In genomic region chr17:7572338-7572587, GRCh38 we compare ENCODE assay signal across 8 cellular contexts. TPM values are rescaled to one million over a fixed set of nuclear protein-coding genes. Genes with fewer than 3 reads are reported as not detected.
A peak's percentile ranks its signal among the peaks of the same experiment; 100 is the strongest.
DNase-seq lines count a peak whose midpoint lies in the region; ATAC-seq and TF ChIP-seq lines count a peak whose summit lies in the region.

No MANE protein-coding gene starts in this region.

- DNase-seq in DMS 273 treated with DMSO at 0.1 percent for 48 hours (lab: John Stamatoyannopoulos, UW) (peak; percentile 94), DMS 273 (lab: John Stamatoyannopoulos, UW; ENCODE audit: unreplicated experiment) (no peak), PC-9 (no peak), epithelial cell of prostate (ENCODE audit: low read depth, low spot score) (no peak), psoas muscle (no peak), GOT3 (lab: John Stamatoyannopoulos, UW) (no peak)
- DNase-seq in activated CD4-positive, CD25-positive, alpha-beta regulatory T cell treated with anti-CD3 and anti-CD28 coated beads, Interleukin-2, amount 50 U/mL, for 72 hours, result no peak

- H3K9me3 ChIP-seq in PC-9 (ENCODE audit: insufficient read depth, low read depth), result no peaks in the 10 kb centered on the region
- H3K9me3 ChIP-seq in psoas muscle, result no peaks in the 10 kb centered on the region

- H3K4me2 ChIP-seq in PC-9, result peak overlapping the region; percentile 92

- H3K4me3 ChIP-seq in PC-9 (peak overlapping the region; percentile 64; the same call in 1 of the 2 replicates), psoas muscle (peak overlapping the region; percentile 100)

- H3F3A ChIP-seq in PC-9 (ENCODE audit: insufficient read depth, low read depth), result peaks cover 46% of the 10 kb centered on the region

- H3K79me2 ChIP-seq in PC-9 (ENCODE audit: low read depth), result peaks cover 47% of the 10 kb centered on the region

- WGBS in psoas muscle, 3 donors, result 1 to 2% (median 2%) methylated on average over 11 of the region's 11 CpGs

- H3K27me3 ChIP-seq in PC-9 (ENCODE audit: insufficient read depth, low read depth) (no peaks in the 10 kb centered on the region), psoas muscle (ENCODE audit: insufficient read depth in 3 of 3, low read length in 2 of 3) (no peaks in the 10 kb centered on the region)

- H3K4me1 ChIP-seq in PC-9 (replicated peaks; ENCODE audit: insufficient read depth) (peaks cover 30% of the 10 kb centered on the region), psoas muscle (peaks cover 32% of the 10 kb centered on the region)

- intact Hi-C loops in PC-9 (cut with micrococcal nuclease; ENCODE audit: unreplicated experiment), result loop anchor here (1.0 to 5.0 kb wide), 4 partner anchors 15 to 170 kb away; partner anchors contain the start of genes FXR2 and TMEM256
- intact Hi-C loops in psoas muscle (cut with DNase I), result no loop called here

- BruUV-seq in PC-9 (replicated peaks; lab: Mats Ljungman, UMichigan), result no TSS peak

- H3K27ac ChIP-seq in PC-9 (peak overlapping the region; percentile 68), epithelial cell of prostate (peak overlapping the region; percentile 99), psoas muscle (peak overlapping the region; percentile 100)

- ATAC-seq in psoas muscle (no peak), HG03469 (IDR thresholded peaks at IDR 0.05; ENCODE audit: unreplicated experiment) (no peak)

- H2AFZ ChIP-seq in PC-9, result peak overlapping the region; percentile 74; the same call in 1 of the 2 replicates

- POLR2A ChIA-PET in PC-9 (lab: Charles Lee; ENCODE audit: unreplicated experiment), result interaction anchor here (0.7 kb wide), 1 partner anchor 58 kb away, joined by 8 read pairs; the partner anchor contains the start of gene SHBG

- H3K9me2 ChIP-seq in PC-9 (ENCODE audit: insufficient read depth), result no peaks in the 10 kb centered on the region

- TF ChIP-seq CTCF in PC-9 (conservative IDR thresholded peaks at IDR 0.05) (no peak), psoas muscle (IDR thresholded peaks at IDR 0.05) (no peak)

- H3K36me3 ChIP-seq in PC-9 (ENCODE audit: low read depth) (peaks cover 30% of the 10 kb centered on the region), psoas muscle (ENCODE audit: insufficient read depth in 1 of 2, low read depth in 1 of 2) (peaks cover 10 to 76% of the 10 kb centered on the region in 2 donors)

- CTCF ChIA-PET in PC-9 (lab: Charles Lee), result no interaction called here

- peaks cover 36% of the 10 kb centered on the region for H4K20me1 ChIP-seq in PC-9 (ENCODE audit: insufficient read depth)

RNA-seq across cellular contexts. Expression of gene CD68, which starts 7.2 kb away (rescaled TPM):
- 27.0 and 37.0 TPM in 2 replicates for total RNA-seq in PC-9 (2021)
- total RNA-seq in psoas muscle, result 10 to 100 TPM; 15.8 to 38.4 (median 26.4) TPM
- 100 to 1,000 TPM in 1 of 3 donors, 10 to 100 TPM in 2; 16.5 to 298 (median 21.8) TPM for polyA plus RNA-seq in psoas muscle

RNA-seq across cellular contexts. Expression of gene SENP3, which starts 10.5 kb away (rescaled TPM):
- total RNA-seq in PC-9 (2021), result 68.4 and 72.4 TPM in 2 replicates
- 10 to 100 TPM; 24.0 to 40.7 (median 38.3) TPM for total RNA-seq in psoas muscle
- 10 to 100 TPM; 44.1 to 90.5 (median 76.1) TPM for polyA plus RNA-seq in psoas muscle

RNA-seq across cellular contexts. Expression of gene MPDU1, which starts 11.4 kb away (rescaled TPM):
- 33.4 and 44.2 TPM in 2 replicates for total RNA-seq in PC-9 (2021)
- total RNA-seq in psoas muscle, result 10 to 100 TPM; 19.3 to 40.6 (median 34.1) TPM
- 100 to 1,000 TPM in 1 of 3 donors, 10 to 100 TPM in 2; 53.6 to 147 (median 77.8) TPM for polyA plus RNA-seq in psoas muscle

RNA-seq across cellular contexts. Expression of gene TNFSF13, which starts 13.7 kb away (rescaled TPM):
- total RNA-seq in PC-9 (2021), result 46.4 and 65.4 TPM in 2 replicates
- 1 to 10 TPM; 4.0 to 5.4 (median 4.5) TPM for total RNA-seq in psoas muscle
- polyA plus RNA-seq in psoas muscle, result 1 to 10 TPM; 2.8 to 4.3 (median 3.1) TPM

RNA-seq across cellular contexts. Expression of gene SOX15, which starts 17.6 kb away (rescaled TPM):
- 80.9 and 124 TPM in 2 replicates for total RNA-seq in PC-9 (2021)
- total RNA-seq in psoas muscle, result under 1 TPM; 0.19 to 0.71 (median 0.28) TPM
- under 1 TPM; 0.11 to 0.20 (median 0.17) TPM for polyA plus RNA-seq in psoas muscle
